In the genomic region with DNA sequence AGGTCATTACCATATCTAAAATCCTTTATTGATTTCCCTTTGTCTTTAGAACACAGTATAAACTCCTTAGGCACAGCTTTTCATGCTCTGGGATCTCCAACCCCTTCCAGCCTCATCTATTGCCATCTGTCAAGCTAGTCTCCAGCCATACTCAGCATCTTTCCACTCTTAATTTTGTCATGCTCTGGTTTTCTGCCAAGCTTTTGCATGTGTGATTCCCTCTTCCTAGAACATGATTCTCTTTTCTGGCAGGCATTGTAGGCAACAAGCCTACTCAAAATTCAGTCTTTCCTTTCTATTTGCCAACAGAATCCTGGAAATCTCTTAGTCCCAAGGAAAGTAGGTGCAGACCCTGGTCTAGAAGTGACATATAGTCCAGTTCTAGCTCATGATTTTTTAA, we compare ENCODE assay signal across 22 cellular contexts.
"Had no signal": no experiment of that assay in that cellular context is flagged by ENCODE, and none has a peak within 500 bp of the region (broad histone marks: within the 10 kb centered on the region; RNA-seq: fewer than 3 reads in every experiment).

No MANE protein-coding gene starts in this region.

- H3K36me3 Mint-ChIP-seq: immature natural killer cell; stimulated activated effector memory CD8-positive, alpha-beta T cell treated with anti-CD3 and anti-CD28 coated beads, Interleukin-12 subunit alpha, Interleukin-12 subunit beta, amount 100 ng/mL, for 72 hours had no signal

- H3K27me3 Mint-ChIP-seq: dendritic cell treated with granulocyte-macrophage colony-stimulating factor and Interleukin-4, amounts not matched to agents 40 ng/mL and 50 ng/mL, for 4 days; progenitor cell of endocrine pancreas had no signal

- H3K9me3 Mint-ChIP-seq: dendritic cell treated with granulocyte-macrophage colony-stimulating factor and Interleukin-4, amounts not matched to agents 40 ng/mL and 50 ng/mL, for 4 days; effector memory CD8-positive, alpha-beta T cell; nephron had no signal

- H3K4me1 Mint-ChIP-seq: immature natural killer cell; naive B cell; nephron; stimulated activated effector memory CD8-positive, alpha-beta T cell treated with anti-CD3 and anti-CD28 coated beads, Interleukin-12 subunit alpha, Interleukin-12 subunit beta, amount 100 ng/mL, for 72 hours had no signal

- H3K4me3 Mint-ChIP-seq: dendritic cell treated with granulocyte-macrophage colony-stimulating factor and Interleukin-4, amounts not matched to agents 40 ng/mL and 50 ng/mL, for 4 days; effector memory CD8-positive, alpha-beta T cell; immature natural killer cell; naive B cell; nephron; stimulated activated effector memory CD8-positive, alpha-beta T cell treated with anti-CD3 and anti-CD28 coated beads, Interleukin-12 subunit alpha, Interleukin-12 subunit beta, amount 100 ng/mL, for 72 hours; stimulated activated naive CD8-positive, alpha-beta T cell treated with anti-CD3 and anti-CD28 coated beads, Interleukin-15, Interleukin-2, amounts not matched to agents 100 ng/mL and 50 ng/mL, for 24 hours had no signal

- H3K27ac Mint-ChIP-seq: dendritic cell treated with granulocyte-macrophage colony-stimulating factor and Interleukin-4, amounts not matched to agents 40 ng/mL and 50 ng/mL, for 4 days; effector memory CD8-positive, alpha-beta T cell; immature natural killer cell; naive B cell; nephron; progenitor cell of endocrine pancreas; stimulated activated effector memory CD8-positive, alpha-beta T cell treated with anti-CD3 and anti-CD28 coated beads, Interleukin-12 subunit alpha, Interleukin-12 subunit beta, amount 100 ng/mL, for 72 hours; stimulated activated naive CD8-positive, alpha-beta T cell treated with anti-CD3 and anti-CD28 coated beads, Interleukin-15, Interleukin-2, amounts not matched to agents 100 ng/mL and 50 ng/mL, for 24 hours had no signal

- DNase-seq: effector memory CD8-positive, alpha-beta T cell; esophagus squamous epithelium; foreskin keratinocyte; immature natural killer cell; kidney; left colon; left ventricle myocardium superior; mesenchymal stem cell; midbrain; naive B cell; occipital lobe; pancreas; right lobe of liver; stimulated activated CD4-positive, alpha-beta T cell treated with anti-CD3 and anti-CD28 coated beads, Interleukin-4, amount 100 ng/mL, for 1 hour; stimulated activated CD8-positive, alpha-beta memory T cell treated with anti-CD3 and anti-CD28 coated beads, Interleukin-4, amount 100 ng/mL, for 48 hours; testis; upper lobe of right lung had no signal
